1 cellular context compared by ENCODE assay signal in the genomic region with DNA sequence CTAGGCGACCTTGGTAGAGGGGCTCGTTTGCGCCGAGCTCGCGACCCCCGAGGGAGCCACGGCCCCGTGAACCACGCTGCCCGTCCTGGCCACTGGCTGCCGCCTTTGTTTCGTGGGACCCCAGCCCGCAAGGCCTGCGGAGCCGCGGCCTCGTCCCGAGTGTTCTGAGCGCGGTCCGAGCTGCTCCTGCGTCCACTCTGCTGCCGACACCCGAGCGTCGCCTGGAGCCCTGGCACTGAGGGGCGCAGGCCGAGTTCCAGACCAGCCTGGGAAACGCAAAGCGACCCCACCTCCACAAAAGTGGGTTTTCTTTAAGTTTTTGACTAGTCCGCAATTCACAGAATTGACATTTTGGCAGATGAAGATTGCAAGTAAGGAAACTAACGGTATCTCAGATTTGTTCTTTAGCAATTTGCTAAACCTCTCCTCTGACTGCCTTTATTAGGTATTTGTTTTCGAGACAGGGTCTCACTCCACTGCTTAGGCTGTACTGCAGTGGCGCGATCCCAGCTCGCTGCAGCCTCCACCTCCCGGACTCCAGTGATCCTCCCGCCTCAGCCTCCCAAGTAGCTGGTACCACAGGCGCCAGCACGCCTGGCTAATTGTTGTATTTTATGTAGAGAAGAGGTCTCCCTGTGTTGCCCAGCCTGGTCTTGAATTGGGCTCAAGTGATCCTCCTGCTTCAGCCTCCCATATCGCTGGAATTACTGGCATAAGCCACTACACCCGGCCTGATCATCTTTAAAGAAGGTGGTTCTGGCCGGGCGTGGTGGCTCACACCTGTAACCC.
TF ChIP-seq lines count a peak whose summit lies in the region.

No MANE protein-coding gene starts in this region.

TF ChIP-seq in GM23338, 12 proteins besides CTCF, POLR2A, EP300 and RAD21 (continued from another document):
- TF ChIP-seq, protein P1, sequence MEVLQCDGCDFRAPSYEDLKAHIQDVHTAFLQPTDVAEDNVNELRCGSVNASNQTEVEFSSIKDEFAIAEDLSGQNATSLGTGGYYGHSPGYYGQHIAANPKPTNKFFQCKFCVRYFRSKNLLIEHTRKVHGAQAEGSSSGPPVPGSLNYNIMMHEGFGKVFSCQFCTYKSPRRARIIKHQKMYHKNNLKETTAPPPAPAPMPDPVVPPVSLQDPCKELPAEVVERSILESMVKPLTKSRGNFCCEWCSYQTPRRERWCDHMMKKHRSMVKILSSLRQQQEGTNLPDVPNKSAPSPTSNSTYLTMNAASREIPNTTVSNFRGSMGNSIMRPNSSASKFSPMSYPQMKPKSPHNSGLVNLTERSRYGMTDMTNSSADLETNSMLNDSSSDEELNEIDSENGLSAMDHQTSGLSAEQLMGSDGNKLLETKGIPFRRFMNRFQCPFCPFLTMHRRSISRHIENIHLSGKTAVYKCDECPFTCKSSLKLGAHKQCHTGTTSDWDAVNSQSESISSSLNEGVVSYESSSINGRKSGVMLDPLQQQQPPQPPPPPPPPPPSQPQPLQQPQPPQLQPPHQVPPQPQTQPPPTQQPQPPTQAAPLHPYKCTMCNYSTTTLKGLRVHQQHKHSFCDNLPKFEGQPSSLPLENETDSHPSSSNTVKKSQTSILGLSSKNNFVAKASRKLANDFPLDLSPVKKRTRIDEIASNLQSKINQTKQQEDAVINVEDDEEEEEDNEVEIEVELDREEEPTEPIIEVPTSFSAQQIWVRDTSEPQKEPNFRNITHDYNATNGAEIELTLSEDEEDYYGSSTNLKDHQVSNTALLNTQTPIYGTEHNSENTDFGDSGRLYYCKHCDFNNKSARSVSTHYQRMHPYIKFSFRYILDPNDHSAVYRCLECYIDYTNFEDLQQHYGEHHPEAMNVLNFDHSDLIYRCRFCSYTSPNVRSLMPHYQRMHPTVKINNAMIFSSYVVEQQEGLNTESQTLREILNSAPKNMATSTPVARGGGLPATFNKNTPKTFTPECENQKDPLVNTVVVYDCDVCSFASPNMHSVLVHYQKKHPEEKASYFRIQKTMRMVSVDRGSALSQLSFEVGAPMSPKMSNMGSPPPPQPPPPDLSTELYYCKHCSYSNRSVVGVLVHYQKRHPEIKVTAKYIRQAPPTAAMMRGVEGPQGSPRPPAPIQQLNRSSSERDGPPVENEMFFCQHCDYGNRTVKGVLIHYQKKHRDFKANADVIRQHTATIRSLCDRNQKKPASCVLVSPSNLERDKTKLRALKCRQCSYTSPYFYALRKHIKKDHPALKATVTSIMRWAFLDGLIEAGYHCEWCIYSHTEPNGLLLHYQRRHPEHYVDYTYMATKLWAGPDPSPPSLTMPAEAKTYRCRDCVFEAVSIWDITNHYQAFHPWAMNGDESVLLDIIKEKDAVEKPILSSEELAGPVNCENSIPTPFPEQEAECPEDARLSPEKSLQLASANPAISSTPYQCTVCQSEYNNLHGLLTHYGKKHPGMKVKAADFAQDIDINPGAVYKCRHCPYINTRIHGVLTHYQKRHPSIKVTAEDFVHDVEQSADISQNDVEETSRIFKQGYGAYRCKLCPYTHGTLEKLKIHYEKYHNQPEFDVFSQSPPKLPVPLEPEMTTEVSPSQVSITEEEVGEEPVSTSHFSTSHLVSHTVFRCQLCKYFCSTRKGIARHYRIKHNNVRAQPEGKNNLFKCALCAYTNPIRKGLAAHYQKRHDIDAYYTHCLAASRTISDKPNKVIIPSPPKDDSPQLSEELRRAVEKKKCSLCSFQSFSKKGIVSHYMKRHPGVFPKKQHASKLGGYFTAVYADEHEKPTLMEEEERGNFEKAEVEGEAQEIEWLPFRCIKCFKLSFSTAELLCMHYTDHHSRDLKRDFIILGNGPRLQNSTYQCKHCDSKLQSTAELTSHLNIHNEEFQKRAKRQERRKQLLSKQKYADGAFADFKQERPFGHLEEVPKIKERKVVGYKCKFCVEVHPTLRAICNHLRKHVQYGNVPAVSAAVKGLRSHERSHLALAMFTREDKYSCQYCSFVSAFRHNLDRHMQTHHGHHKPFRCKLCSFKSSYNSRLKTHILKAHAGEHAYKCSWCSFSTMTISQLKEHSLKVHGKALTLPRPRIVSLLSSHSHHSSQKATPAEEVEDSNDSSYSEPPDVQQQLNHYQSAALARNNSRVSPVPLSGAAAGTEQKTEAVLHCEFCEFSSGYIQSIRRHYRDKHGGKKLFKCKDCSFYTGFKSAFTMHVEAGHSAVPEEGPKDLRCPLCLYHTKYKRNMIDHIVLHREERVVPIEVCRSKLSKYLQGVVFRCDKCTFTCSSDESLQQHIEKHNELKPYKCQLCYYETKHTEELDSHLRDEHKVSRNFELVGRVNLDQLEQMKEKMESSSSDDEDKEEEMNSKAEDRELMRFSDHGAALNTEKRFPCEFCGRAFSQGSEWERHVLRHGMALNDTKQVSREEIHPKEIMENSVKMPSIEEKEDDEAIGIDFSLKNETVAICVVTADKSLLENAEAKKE (CRISPR knock-in tag; IDR thresholded peaks at IDR 0.05), result no peak
TF ChIP-seq in GM23338: peak in this region for 0.
